9 cellular contexts compared by ENCODE assay signal in the genomic region with DNA sequence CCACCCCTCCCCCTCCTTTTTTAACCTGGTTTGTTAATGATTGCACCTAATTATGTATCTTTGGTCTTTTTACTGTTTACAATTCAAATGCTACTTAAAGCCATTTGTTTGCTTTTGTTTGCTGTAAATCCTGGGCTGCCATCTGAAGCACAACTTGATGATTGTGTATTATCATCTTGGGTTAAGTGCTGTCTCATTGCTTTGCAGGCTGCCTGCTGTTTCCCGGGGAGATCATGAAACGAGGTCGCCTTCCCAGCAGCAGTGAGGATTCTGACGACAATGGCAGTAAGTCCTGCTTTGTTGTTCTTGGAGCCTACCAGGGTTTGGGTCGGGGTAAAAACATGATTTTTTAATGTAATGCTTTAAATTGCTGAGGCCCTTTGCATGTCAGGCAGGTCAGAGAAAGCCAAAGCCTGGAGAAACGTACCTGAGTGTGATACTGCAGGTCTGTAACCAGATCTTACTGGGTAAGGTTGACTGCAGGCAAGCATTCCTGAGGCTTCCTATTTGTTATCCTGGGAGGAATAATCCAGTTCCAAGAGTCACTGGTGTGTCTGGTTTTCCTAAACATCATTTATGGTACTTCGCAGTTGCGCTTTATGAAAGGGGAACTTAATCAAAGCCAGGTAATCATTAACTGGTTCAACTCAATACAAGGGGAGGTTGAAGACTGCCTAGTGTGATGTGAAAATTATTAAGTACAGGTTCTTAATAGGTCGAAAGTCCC. TPM values are rescaled to one million over a fixed set of nuclear protein-coding genes. Genes with fewer than 3 reads are reported as not detected.
DNase-seq lines count a peak whose midpoint lies in the region; ATAC-seq and TF ChIP-seq lines count a peak whose summit lies in the region.
"Had no signal": no experiment of that assay in that cellular context is flagged by ENCODE, and none has a peak within 500 bp of the region (broad histone marks: within the 10 kb centered on the region; RNA-seq: fewer than 3 reads in every experiment).

No MANE protein-coding gene starts in this region.

- H4K8ac ChIP-seq in H9 (replicated peaks; ENCODE audit: insufficient read length, low read depth, low read length), result no peak overlapping the region

- no CpG with 5 or more reads among the region's 9 CpGs for WGBS in H9 (ENCODE audit: extremely low coverage, insufficient read length, low lambda C conversion rate)

- no peak overlapping the region for H4K5ac ChIP-seq in H9 (ENCODE audit: insufficient read length, low read depth, low read length)

- no peaks in the 10 kb centered on the region for H3K9me3 Mint-ChIP-seq in H9

- H3K27me3 Mint-ChIP-seq in H9 (ENCODE audit: low read depth), result no peaks in the 10 kb centered on the region; the same call in 1 of the 2 replicates

- no peak overlapping the region for H2BK20ac ChIP-seq in H9 (ENCODE audit: low read depth, low read length, poor library complexity, severe bottlenecking)

- H3K79me2 ChIP-seq in H9 (ENCODE audit: insufficient read depth, low read length), result peaks cover 92% of the 10 kb centered on the region

- H3K4ac ChIP-seq in H9 (ENCODE audit: low read depth, low read length), result no peak overlapping the region

- no peak overlapping the region for H2BK120ac ChIP-seq in H9 (ENCODE audit: low read depth, low read length, poor library complexity, severe bottlenecking)

- no peaks in the 10 kb centered on the region for H3K9me3 ChIP-seq in H9 (ENCODE audit: control insufficient read depth, low read depth, low read length)
- H3K9me3 ChIP-seq in upper lobe of right lung, result no peaks in the 10 kb centered on the region

- H2BK15ac ChIP-seq in H9 (ENCODE audit: low read depth, low read length), result no peak overlapping the region

- H3K14ac ChIP-seq in H9 (ENCODE audit: insufficient read depth, low read length), result no peak overlapping the region

- no peak overlapping the region for H4K91ac ChIP-seq in H9 (ENCODE audit: insufficient read length, low read depth, low read length)

- H2BK5ac ChIP-seq in H9 (ENCODE audit: insufficient read length, low read length), result no peak overlapping the region

- no peak overlapping the region for H3K4me2 ChIP-seq in H9 (ENCODE audit: insufficient read depth, insufficient read length, low read length)

- H4K20me1 ChIP-seq in H9 (ENCODE audit: control insufficient read depth, insufficient read depth, insufficient read length), result no peaks in the 10 kb centered on the region

- H3K27ac ChIP-seq in H9 (ENCODE audit: insufficient read length, low read depth, low read length), result peak overlapping the region; percentile 1
- no peak overlapping the region for H3K27ac ChIP-seq in upper lobe of right lung
- H3K27ac ChIP-seq: epithelial cell of prostate had no signal

- H2AFZ ChIP-seq in H9 (ENCODE audit: low read length), result no peak overlapping the region

- no peak for ATAC-seq in upper lobe of right lung

- no peak overlapping the region for H3K18ac ChIP-seq in H9 (ENCODE audit: insufficient read length, low read depth, low read length)

- no peaks in the 10 kb centered on the region for H3K23me2 ChIP-seq in H9 (ENCODE audit: insufficient read length, low read depth, low read length, poor library complexity, severe bottlenecking)

- H2AK5ac ChIP-seq in H9 (ENCODE audit: insufficient read length, low read length), result no peak overlapping the region

- peak; percentile 70 for DNase-seq in H9
- peak; percentile 75 for DNase-seq in NCI-H748 treated with DMSO at 0.1 percent for 48 hours (lab: John Stamatoyannopoulos, UW)
- peak; percentile 64 for DNase-seq in iris pigment epithelial cell (ENCODE audit: low read depth)
- DNase-seq in pons (ENCODE audit: low spot score), result no peak
- no peak for DNase-seq in upper lobe of right lung
- no peak for DNase-seq in activated CD8-positive, alpha-beta memory T cell treated with anti-CD3 and anti-CD28 coated beads, Interleukin-2, amount 50 U/mL, for 4 hours
- no peak for DNase-seq in kidney glomerular epithelial cell (lab: John Stamatoyannopoulos, UW)

- TF ChIP-seq CTCF in H9 (conservative IDR thresholded peaks at IDR 0.05), result no peak
- TF ChIP-seq CTCF in upper lobe of right lung (IDR thresholded peaks at IDR 0.05), result no peak

- H3K4me1 ChIP-seq in H9 (ENCODE audit: insufficient read depth, low read length), result peaks cover 22% of the 10 kb centered on the region
- peaks cover 38% of the 10 kb centered on the region for H3K4me1 ChIP-seq in upper lobe of right lung

- peaks cover 21% of the 10 kb centered on the region for H3K36me3 ChIP-seq in upper lobe of right lung

- peak overlapping the region; percentile 71 to 94 (median 93); a peak in 6 of 7 replicates for H3K27ac Mint-ChIP-seq in H9

- no peaks in the 10 kb centered on the region for H3K79me1 ChIP-seq in H9 (ENCODE audit: insufficient read depth, low read depth, low read length, poor library complexity, severe bottlenecking)

- H3K4me3 ChIP-seq in GM08714 (ENCODE audit: low read length) (peak overlapping the region; percentile 54; the same call in 1 of the 2 replicates), upper lobe of right lung (no peak overlapping the region)

- no peaks in the 10 kb centered on the region for H3K27me3 ChIP-seq in H9 (ENCODE audit: insufficient read depth, low read length)
- H3K27me3 ChIP-seq in upper lobe of right lung, result no peaks in the 10 kb centered on the region

- no peak overlapping the region for H3T11ph ChIP-seq in H9 (ENCODE audit: low read length)

- no peak overlapping the region for H3K23ac ChIP-seq in H9 (ENCODE audit: insufficient read length, low read depth, low read length)

- no peak overlapping the region for H3K56ac ChIP-seq in H9 (ENCODE audit: insufficient read length, low read depth, low read length)

- intact Hi-C loops in upper lobe of right lung (cut with DNase I), result no loop called here

- peaks cover 32 to 74% (median 73%) of the 10 kb centered on the region in 3 experiments; a peak in 6 of 7 replicates for H3K36me3 Mint-ChIP-seq in H9 (ENCODE audit: insufficient read depth in 1 of 3, low read depth in 3 of 3)

- peaks cover 79 to 83% of the 10 kb centered on the region in 2 experiments for H3K4me1 Mint-ChIP-seq in H9

- no peak overlapping the region for H2BK12ac ChIP-seq in H9 (ENCODE audit: insufficient read length, low read depth, low read length)

- H3K9ac ChIP-seq in H9 (ENCODE audit: extremely low read depth, insufficient read length, low read length), result no peak overlapping the region

- peak overlapping the region; percentile 35 to 40 for H3K4me3 Mint-ChIP-seq in H9

RNA-seq across cellular contexts. Expression of a gene that starts 22.2 kb away (rescaled TPM):
- total RNA-seq in H9 (2021) (192 and 194 TPM in 2 replicates), upper lobe of right lung (41.7 TPM)

Comparison
In these comparisons a context has a peak if more than half of its experiments do, and no peak if none do; other contexts are left out.
1. DNase-seq: peak in H9 (single experiment), NCI-H748 treated with DMSO at 0.1 percent for 48 hours (single experiment) and iris pigment epithelial cell (single experiment); none in pons (single experiment), upper lobe of right lung (single experiment), activated CD8-positive, alpha-beta memory T cell treated with anti-CD3 and anti-CD28 coated beads, Interleukin-2, amount 50 U/mL, for 4 hours (single experiment) and kidney glomerular epithelial cell (single experiment).